In the genomic region with DNA sequence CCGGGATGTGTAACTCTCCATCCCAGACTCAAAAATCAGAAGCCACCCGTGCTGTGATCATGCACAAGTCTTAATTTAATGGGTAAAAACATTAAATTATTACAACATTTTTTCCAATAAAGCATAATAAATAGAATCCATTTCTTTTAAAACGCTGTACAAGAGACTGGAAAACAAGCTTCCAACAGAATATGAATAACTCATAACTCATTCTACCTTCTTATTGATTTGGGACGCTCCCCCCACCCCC, we compare ENCODE assay signal across 8 cellular contexts. TPM values are rescaled to one million over a fixed set of nuclear protein-coding genes. Genes with fewer than 3 reads are reported as not detected.
DNase-seq lines count a peak whose midpoint lies in the region; ATAC-seq, FAIRE-seq and TF ChIP-seq lines count a peak whose summit lies in the region.

No MANE protein-coding gene starts in this region.

- 0% methylated on average over 4 of the region's 4 CpGs for WGBS in GM12878 (ENCODE audit: insufficient coverage, insufficient replicate concordance, low lambda C conversion rate, missing lambda C conversion rate)
- WGBS in lung, 2 donors: 3% methylated on average over 4 of the region's 4 CpGs
- WGBS in transverse colon (ENCODE audit: low coverage in 1 of 2), 2 donors: 4 to 8% methylated on average over 4 of the region's 4 CpGs

- H2AFZ ChIP-seq in GM12878 (ENCODE audit: control insufficient read depth, low read depth, low read length): no peak overlapping the region; the same call in 1 of the 2 replicates

- intact Hi-C loops in GM12878 (cut with micrococcal nuclease; ENCODE audit: unreplicated experiment) (loop anchor here (1.0 to 5.0 kb wide), 3 partner anchors 23 to 164 kb away; partner anchors contain the start of genes ATG4D, CDC37 and ILF3), transverse colon (cut with DNase I; ENCODE audit: low total_unique reads) (loop anchor here (10.0 kb wide), 1 partner anchor 62 kb away; the partner anchor contains the start of gene KEAP1)

- H3K27ac ChIP-seq in GM12878 (ENCODE audit: control insufficient read depth, insufficient read depth): peak overlapping the region; percentile 88
- H3K27ac ChIP-seq in lung (ENCODE audit: low read depth in 1 of 2, low read length in 1 of 2): peak overlapping the region; percentile 62 to 87
- peak overlapping the region; percentile 88 to 96 (median 90) for H3K27ac ChIP-seq in transverse colon

- RAD21 ChIA-PET in GM12878 (lab: Charles Lee; ENCODE audit: unreplicated experiment): interaction anchor here (0.6 to 2.0 kb wide), 6 partner anchors 12 to 154 kb away, joined by 3 to 9 read pairs (median 4); no protein-coding TSS in a partner anchor

- no peak for TF ChIP-seq POLR2A in GM12878 (IDR thresholded peaks at IDR 0.05; ENCODE audit: low read depth, low read length)
- TF ChIP-seq POLR2A in transverse colon (IDR thresholded peaks at IDR 0.05): no peak

- H3K4me1 Mint-ChIP-seq in activated T-cell treated with anti-CD3 and anti-CD28 coated beads, Interleukin-2, amount 50 U/mL, for 72 hours (ENCODE audit: low read depth): peaks cover 63% of the 10 kb centered on the region

- H4K20me1 ChIP-seq in GM12878 (ENCODE audit: control insufficient read depth, insufficient read depth): no peaks in the 10 kb centered on the region

- peaks cover 13% of the 10 kb centered on the region for H3K79me2 ChIP-seq in GM12878 (ENCODE audit: control insufficient read depth, insufficient read depth, low read length)

- H3K4me2 ChIP-seq in GM12878 (ENCODE audit: control insufficient read depth, insufficient read depth): peak overlapping the region; percentile 93

- BruUV-seq in GM12878 (replicated peaks; lab: Mats Ljungman, UMichigan): no TSS peak

- in situ Hi-C loops in GM12878 (cut with MboI): loop anchor here (5.0 kb wide), 1 partner anchor 154 kb away; no protein-coding TSS in a partner anchor
- in situ Hi-C loops in transverse colon (cut with MboI; ENCODE audit: low pct_ligation_motif_present in 1 of 4, low pct_unique_long_range_greater_than_20kb in 1 of 4, low sequenced_read_pairs in 3 of 4): no loop called here

- POLR2A ChIA-PET in GM12878 (lab: Charles Lee): interaction anchor here (0.6 to 1.9 kb wide), 8 partner anchors 19 to 302 kb away, joined by 3 to 9 read pairs (median 3); no protein-coding TSS in a partner anchor

- H3K9me3 Mint-ChIP-seq in activated T-cell treated with anti-CD3 and anti-CD28 coated beads, Interleukin-2, amount 50 U/mL, for 72 hours: no peaks in the 10 kb centered on the region

- H3K4me3 ChIP-seq in GM12878: peak overlapping the region; percentile 71; the same call in 1 of the 2 replicates
- H3K4me3 ChIP-seq in lung: no peak overlapping the region
- H3K4me3 ChIP-seq in transverse colon: peak overlapping the region in 3 of 4 donors; percentile 56 to 89 (median 67)

- H3K4me3 Mint-ChIP-seq in activated T-cell treated with anti-CD3 and anti-CD28 coated beads, Interleukin-2, amount 50 U/mL, for 72 hours: peak overlapping the region; percentile 96 to 99

- H3K4me1 ChIP-seq in GM12878 (ENCODE audit: control insufficient read depth, insufficient read depth, low read length) (peaks cover 23% of the 10 kb centered on the region), lung (ENCODE audit: control insufficient read depth in 2 of 2, insufficient read depth in 2 of 2, low read length in 2 of 2) (peaks cover 0 to 13% of the 10 kb centered on the region in 2 donors), transverse colon (peaks cover 26 to 42% (median 35%) of the 10 kb centered on the region in 4 donors)

- peak overlapping the region; percentile 93 for H3K27ac Mint-ChIP-seq in activated T-cell treated with anti-CD3 and anti-CD28 coated beads, Interleukin-2, amount 50 U/mL, for 72 hours

- H3K9ac ChIP-seq in GM12878 (ENCODE audit: control insufficient read depth, insufficient read depth, low read length): peak overlapping the region; percentile 51

- CTCF ChIA-PET in GM12878 (lab: Yijun Ruan, JAX): interaction anchor here (0.5 to 3.3 kb wide), 9 partner anchors 13 to 226 kb away, joined by 3 to 13 read pairs (median 3); partner anchors contain the start of gene QTRT1

- no peak for ATAC-seq in activated T-cell treated with anti-CD3 and anti-CD28 coated beads, Interleukin-2, amount 50 U/mL, for 72 hours (replicated peaks in 1 of 2)
- ATAC-seq in GM12878 (no peak), lung (ENCODE audit: insufficient read depth, low FRiP score) (no peak)

- TF ChIP-seq CTCF in GM12878 (IDR thresholded peaks at IDR 0.05 in 2 of 3, conservative IDR thresholded peaks at IDR 0.05 in 1 of 3; ENCODE audit: control insufficient read depth in 2 of 3, extremely low read depth in 1 of 3, insufficient read depth in 1 of 3, low read depth in 3 of 3, low read length in 3 of 3) (no peak), lung (IDR thresholded peaks at IDR 0.05; ENCODE audit: control extremely low read depth, extremely low read depth) (no peak), transverse colon (IDR thresholded peaks at IDR 0.05) (no peak)

- H3K9me3 ChIP-seq in GM12878 (replicated peaks; ENCODE audit: control insufficient read depth, insufficient read depth, low read length) (no peaks in the 10 kb centered on the region), lung (ENCODE audit: control insufficient read depth in 2 of 2, insufficient read depth in 1 of 2, low read length in 1 of 2) (no peaks in the 10 kb centered on the region), transverse colon (no peaks in the 10 kb centered on the region)

- SMC1A ChIA-PET in GM12878 (lab: Charles Lee; ENCODE audit: uncharacterized antibody, unreplicated experiment): interaction anchor here (0.6 to 2.4 kb wide), 3 partner anchors 24 to 166 kb away, joined by 3 to 7 read pairs (median 3); no protein-coding TSS in a partner anchor

- DNase-seq in activated T-cell treated with anti-CD3 and anti-CD28 coated beads, Interleukin-2, amount 50 U/mL, for 72 hours: no peak
- no peak for DNase-seq in activated T-cell treated with anti-CD3 and anti-CD28 coated beads, Interleukin-2, amount 50 U/mL, for 1 hour
- DNase-seq in GM12878 (ENCODE audit: low read depth, low spot score): no peak
- no peak for DNase-seq in lung (ENCODE audit: low spot score)
- DNase-seq in transverse colon: no peak
- DNase-seq in NCI-H524 (lab: John Stamatoyannopoulos, UW): no peak
- DNase-seq in hypothalamus (lab: John Stamatoyannopoulos, UW): no peak
- DNase-seq in GF-D8 (lab: John Stamatoyannopoulos, UW): no peak

- no peak for TF ChIP-seq EP300 in GM12878 (IDR thresholded peaks at IDR 0.05; ENCODE audit: borderline replicate concordance in 1 of 2, control insufficient read depth in 1 of 2, low read depth in 2 of 2, low read length in 2 of 2)
- no peak for TF ChIP-seq EP300 in transverse colon (IDR thresholded peaks at IDR 0.05; ENCODE audit: low read depth)

- H3K36me3 ChIP-seq in GM12878 (ENCODE audit: control insufficient read depth in 2 of 2, insufficient read depth in 2 of 2, low read length in 1 of 2) (peaks cover 0 to 5% of the 10 kb centered on the region in 2 experiments; a peak in 2 of 4 replicates), lung (ENCODE audit: control insufficient read depth in 2 of 2, insufficient read depth in 2 of 2, low read length in 2 of 2) (peaks cover 0 to 6% of the 10 kb centered on the region in 2 donors), transverse colon (no peaks in the 10 kb centered on the region)

- H3K36me3 Mint-ChIP-seq in activated T-cell treated with anti-CD3 and anti-CD28 coated beads, Interleukin-2, amount 50 U/mL, for 72 hours (ENCODE audit: insufficient read depth in 2 of 2): peaks cover 8 to 35% of the 10 kb centered on the region in 2 donors

- H3K27me3 ChIP-seq in GM12878 (replicated peaks in 1 of 2; ENCODE audit: control insufficient read depth in 2 of 2, insufficient read depth in 2 of 2, low read length in 1 of 2) (no peaks in the 10 kb centered on the region), lung (ENCODE audit: control insufficient read depth, insufficient read depth) (no peaks in the 10 kb centered on the region), transverse colon (no peaks in the 10 kb centered on the region)

- FAIRE-seq in GM12878 (lab: Jason Lieb, UNC): no peak

- no peaks in the 10 kb centered on the region for H3K27me3 Mint-ChIP-seq in activated T-cell treated with anti-CD3 and anti-CD28 coated beads, Interleukin-2, amount 50 U/mL, for 72 hours (ENCODE audit: low read depth)

- no peak for TF ChIP-seq RAD21 in GM12878 (IDR thresholded peaks at IDR 0.05; ENCODE audit: insufficient read depth, low read depth, low read length)

RNA-seq across cellular contexts. Expression of gene KRI1, which starts 0.5 kb away (rescaled TPM):
- 10 to 100 TPM; 48.4 to 61.7 TPM for total RNA-seq in activated T-cell treated with anti-CD3 and anti-CD28 coated beads, Interleukin-2, amount 50 U/mL, for 72 hours
- total RNA-seq in GM12878 (2013; cell fraction: nucleolus; rRNA removed): 18.6 and 20.9 TPM in 2 replicates
- total RNA-seq in GM12878 (2014; rRNA removed) (25.3 and 31.0 TPM in 2 replicates), GM12878 (2014; rRNA removed; fragmentation: Illumina TruSeq; extraction: Trizol) (17.6 and 21.0 TPM in 2 replicates), GM12878 (2021) (32.7 and 36.2 TPM in 2 replicates), lung (10 to 100 TPM; 12.8 to 26.0 TPM), transverse colon (10 to 100 TPM; 12.7 to 53.1 (median 27.9) TPM)
- 10.2 TPM for polyA plus RNA-seq in GM12878 (2011; ENCODE audit: low read depth)
- polyA plus RNA-seq in GM12878 (2011; rRNA removed) (17.2 and 17.4 TPM in 2 replicates), GM12878 (2014; fragmentation: Illumina TruSeq; extraction: Trizol) (21.9 and 24.7 TPM in 2 replicates), GM12878 (2014; fragmentation: Nextera tagmentation; extraction: Ambion mirVana) (1 to 10 TPM in 1 of 2 experiments, under 1 TPM in 1; 0.98 to 3.4 TPM), GM12878 (2014; rRNA removed) (42.5 and 42.6 TPM in 2 replicates), GM12878 (2016; fragmentation: Nextera tagmentation; extraction: Ambion mirVana) (10 to 100 TPM; 24.7 to 27.4 TPM), lung (10 to 100 TPM; 16.6 to 21.5 TPM)
- 12.3 and 17.7 TPM in 2 replicates for polyA plus RNA-seq in GM12878 (2011; cell fraction: cytosol; rRNA removed)
- 43.9 and 57.1 TPM in 2 replicates for polyA plus RNA-seq in GM12878 (2011; cell fraction: nucleus; rRNA removed)
- 18.6 and 27.4 TPM in 2 replicates for polyA plus RNA-seq in GM12878 (2012)
- polyA minus RNA-seq in GM12878 (2011; rRNA and poly(A)+ RNA removed): 5.3 and 7.0 TPM in 2 replicates
- 8.0 and 9.6 TPM in 2 replicates for polyA minus RNA-seq in GM12878 (2011; cell fraction: cytosol; rRNA and poly(A)+ RNA removed)
- 12.5 and 24.5 TPM in 2 replicates for polyA minus RNA-seq in GM12878 (2011; cell fraction: nucleus; rRNA and poly(A)+ RNA removed)

RNA-seq across cellular contexts. Expression of gene CDKN2D, which starts 2.4 kb away (rescaled TPM):
- total RNA-seq in activated T-cell treated with anti-CD3 and anti-CD28 coated beads, Interleukin-2, amount 50 U/mL, for 72 hours: 10 to 100 TPM; 69.6 to 72.8 TPM
- 1.3 and 1.9 TPM in 2 replicates for total RNA-seq in GM12878 (2013; cell fraction: nucleolus; rRNA removed)
- total RNA-seq in GM12878 (2014; rRNA removed): 3.4 TPM in 2 replicates
- total RNA-seq in GM12878 (2014; rRNA removed; fragmentation: Illumina TruSeq; extraction: Trizol): 7.6 and 8.5 TPM in 2 replicates
- total RNA-seq in GM12878 (2021): 10.2 and 11.0 TPM in 2 replicates
- polyA plus RNA-seq in GM12878 (2011; ENCODE audit: low read depth): 4.1 TPM
- 11.9 and 17.0 TPM in 2 replicates for polyA plus RNA-seq in GM12878 (2011; rRNA removed)
- 19.5 and 28.1 TPM in 2 replicates for polyA plus RNA-seq in GM12878 (2011; cell fraction: cytosol; rRNA removed)
- polyA plus RNA-seq in GM12878 (2011; cell fraction: nucleus; rRNA removed): 11.9 and 14.9 TPM in 2 replicates
- 11.9 and 14.9 TPM in 2 replicates for polyA plus RNA-seq in GM12878 (2012)
- polyA plus RNA-seq in GM12878 (2014; fragmentation: Illumina TruSeq; extraction: Trizol): 3.6 and 5.2 TPM in 2 replicates
- polyA plus RNA-seq in GM12878 (2014; fragmentation: Nextera tagmentation; extraction: Ambion mirVana): 1 to 10 TPM in 1 of 2 experiments, under 1 TPM in 1; 0.53 to 4.9 TPM
- polyA plus RNA-seq in GM12878 (2014; rRNA removed): 17.2 and 18.0 TPM in 2 replicates
- 1 to 10 TPM; 5.9 to 9.3 TPM for polyA plus RNA-seq in GM12878 (2016; fragmentation: Nextera tagmentation; extraction: Ambion mirVana)
- polyA minus RNA-seq in GM12878 (2011; rRNA and poly(A)+ RNA removed): 5.3 and 8.3 TPM in 2 replicates
- polyA minus RNA-seq in GM12878 (2011; cell fraction: cytosol; rRNA and poly(A)+ RNA removed): 2.9 and 5.2 TPM in 2 replicates
- 1.7 and 1.8 TPM in 2 replicates for polyA minus RNA-seq in GM12878 (2011; cell fraction: nucleus; rRNA and poly(A)+ RNA removed)
- total RNA-seq in lung: 10 to 100 TPM; 12.5 to 14.3 TPM
- polyA plus RNA-seq in lung: 10 to 100 TPM; 13.5 to 74.9 TPM
- total RNA-seq in transverse colon: 10 to 100 TPM in 1 of 4 donors, 1 to 10 TPM in 3; 4.9 to 11.4 (median 7.1) TPM

RNA-seq across cellular contexts. Expression of gene AP1M2, which starts 20.8 kb away (rescaled TPM):
- total RNA-seq in activated T-cell treated with anti-CD3 and anti-CD28 coated beads, Interleukin-2, amount 50 U/mL, for 72 hours: not detected
- total RNA-seq in GM12878 (2013; cell fraction: nucleolus; rRNA removed): not detected in 2 replicates
- total RNA-seq in GM12878 (2014; rRNA removed) (not detected in 2 replicates), GM12878 (2014; rRNA removed; fragmentation: Illumina TruSeq; extraction: Trizol) (not detected in 2 replicates), GM12878 (2021) (0.21 and 0.72 TPM in 2 replicates), lung (10 to 100 TPM; 40.2 to 57.6 TPM), transverse colon (100 to 1,000 TPM in 1 of 4 donors, 10 to 100 TPM in 3; 22.8 to 111 (median 63.1) TPM)
- polyA plus RNA-seq in GM12878 (2011; ENCODE audit: low read depth): not detected
- polyA plus RNA-seq in GM12878 (2011; rRNA removed) (not detected in 2 replicates), GM12878 (2014; fragmentation: Illumina TruSeq; extraction: Trizol) (not detected in 2 replicates), GM12878 (2014; fragmentation: Nextera tagmentation; extraction: Ambion mirVana) (not detected), GM12878 (2014; rRNA removed) (not detected in 2 replicates), GM12878 (2016; fragmentation: Nextera tagmentation; extraction: Ambion mirVana) (not detected), lung (10 to 100 TPM; 31.6 to 70.9 TPM)
- polyA plus RNA-seq in GM12878 (2011; cell fraction: cytosol; rRNA removed): not detected in 2 replicates
- polyA plus RNA-seq in GM12878 (2011; cell fraction: nucleus; rRNA removed): not detected in 2 replicates
- polyA plus RNA-seq in GM12878 (2012): not detected in 2 replicates
- not detected in 2 replicates for polyA minus RNA-seq in GM12878 (2011; rRNA and poly(A)+ RNA removed)
- polyA minus RNA-seq in GM12878 (2011; cell fraction: cytosol; rRNA and poly(A)+ RNA removed): 1.3 and 2.1 TPM in 2 replicates
- polyA minus RNA-seq in GM12878 (2011; cell fraction: nucleus; rRNA and poly(A)+ RNA removed): 0.48 TPM in 1 of 2 replicates, not detected in the other

RNA-seq across cellular contexts. Expression of gene ATG4D, which starts 22.6 kb away (rescaled TPM):
- total RNA-seq in activated T-cell treated with anti-CD3 and anti-CD28 coated beads, Interleukin-2, amount 50 U/mL, for 72 hours: 10 to 100 TPM; 35.4 to 37.0 TPM
- total RNA-seq in GM12878 (2013; cell fraction: nucleolus; rRNA removed): 11.7 and 13.3 TPM in 2 replicates
- total RNA-seq in GM12878 (2014; rRNA removed): 15.6 and 16.8 TPM in 2 replicates
- total RNA-seq in GM12878 (2014; rRNA removed; fragmentation: Illumina TruSeq; extraction: Trizol): 8.1 and 8.4 TPM in 2 replicates
- total RNA-seq in GM12878 (2021): 24.2 and 24.3 TPM in 2 replicates
- 7.4 TPM for polyA plus RNA-seq in GM12878 (2011; ENCODE audit: low read depth)
- polyA plus RNA-seq in GM12878 (2011; rRNA removed): 7.9 and 14.5 TPM in 2 replicates
- polyA plus RNA-seq in GM12878 (2011; cell fraction: cytosol; rRNA removed): 20.2 and 26.1 TPM in 2 replicates
- polyA plus RNA-seq in GM12878 (2011; cell fraction: nucleus; rRNA removed): 45.2 and 57.3 TPM in 2 replicates
- polyA plus RNA-seq in GM12878 (2012): 17.3 and 23.3 TPM in 2 replicates
- polyA plus RNA-seq in GM12878 (2014; fragmentation: Illumina TruSeq; extraction: Trizol): 1.2 and 7.7 TPM in 2 replicates
- polyA plus RNA-seq in GM12878 (2014; fragmentation: Nextera tagmentation; extraction: Ambion mirVana): 1 to 10 TPM in 1 of 2 experiments, under 1 TPM in 1; 0.39 to 2.3 TPM
- polyA plus RNA-seq in GM12878 (2014; rRNA removed): 26.7 and 28.7 TPM in 2 replicates
- polyA plus RNA-seq in GM12878 (2016; fragmentation: Nextera tagmentation; extraction: Ambion mirVana): 10 to 100 TPM; 12.4 to 14.6 TPM
- polyA minus RNA-seq in GM12878 (2011; rRNA and poly(A)+ RNA removed): 10.1 and 22.5 TPM in 2 replicates
- polyA minus RNA-seq in GM12878 (2011; cell fraction: cytosol; rRNA and poly(A)+ RNA removed): 6.4 and 9.4 TPM in 2 replicates
- 10.0 and 14.4 TPM in 2 replicates for polyA minus RNA-seq in GM12878 (2011; cell fraction: nucleus; rRNA and poly(A)+ RNA removed)
- total RNA-seq in lung: 10 to 100 TPM; 13.4 to 34.0 TPM
- 10 to 100 TPM; 26.0 to 28.8 TPM for polyA plus RNA-seq in lung
- 100 to 1,000 TPM in 2 of 4 donors, 10 to 100 TPM in 2; 79.9 to 164 (median 100) TPM for total RNA-seq in transverse colon

RNA-seq across cellular contexts. Expression of gene S1PR5, which starts 49.1 kb away (rescaled TPM):
- total RNA-seq in activated T-cell treated with anti-CD3 and anti-CD28 coated beads, Interleukin-2, amount 50 U/mL, for 72 hours: 1 to 10 TPM in 1 of 2 donors, under 1 TPM in 1; 0.19 to 1.8 TPM
- total RNA-seq in GM12878 (2013; cell fraction: nucleolus; rRNA removed): not detected in 2 replicates
- total RNA-seq in GM12878 (2014; rRNA removed) (0.11 TPM in 1 of 2 replicates, not detected in the other), GM12878 (2014; rRNA removed; fragmentation: Illumina TruSeq; extraction: Trizol) (0.14 TPM in 1 of 2 replicates, not detected in the other), GM12878 (2021) (not detected in 2 replicates), lung (1 to 10 TPM in 1 of 2 donors, under 1 TPM in 1; 0.26 to 1.2 TPM), transverse colon (not detected)
- not detected for polyA plus RNA-seq in GM12878 (2011; ENCODE audit: low read depth)
- polyA plus RNA-seq in GM12878 (2011; rRNA removed) (0.04 TPM in 1 of 2 replicates, not detected in the other), GM12878 (2014; fragmentation: Illumina TruSeq; extraction: Trizol) (not detected in 2 replicates), GM12878 (2014; fragmentation: Nextera tagmentation; extraction: Ambion mirVana) (not detected), GM12878 (2014; rRNA removed) (0.14 TPM in 1 of 2 replicates, not detected in the other), GM12878 (2016; fragmentation: Nextera tagmentation; extraction: Ambion mirVana) (not detected), lung (1 to 10 TPM in 1 of 2 donors, under 1 TPM in 1; 0.55 to 1.4 TPM)
- polyA plus RNA-seq in GM12878 (2011; cell fraction: cytosol; rRNA removed): 0.03 TPM in 1 of 2 replicates, not detected in the other
- not detected in 2 replicates for polyA plus RNA-seq in GM12878 (2011; cell fraction: nucleus; rRNA removed)
- polyA plus RNA-seq in GM12878 (2012): not detected in 2 replicates
- polyA minus RNA-seq in GM12878 (2011; rRNA and poly(A)+ RNA removed): not detected in 2 replicates
- not detected in 2 replicates for polyA minus RNA-seq in GM12878 (2011; cell fraction: cytosol; rRNA and poly(A)+ RNA removed)
- polyA minus RNA-seq in GM12878 (2011; cell fraction: nucleus; rRNA and poly(A)+ RNA removed): not detected in 2 replicates

Comparison
In these comparisons a context has a peak if more than half of its experiments do, and no peak if none do; other contexts are left out.
1. RNA of gene CDKN2D, which starts 2.4 kb away (total RNA-seq): 69.6 to 72.8 TPM in activated T-cell treated with anti-CD3 and anti-CD28 coated beads, Interleukin-2, amount 50 U/mL, for 72 hours; 12.5 to 14.3 TPM in lung, 4.9 to 11.4 TPM in transverse colon and 1.3 to 11.0 TPM in GM12878; every median in the first group is over 4 times any median in the second.
2. RNA of gene AP1M2, which starts 20.8 kb away (total RNA-seq): 22.8 to 111 TPM in transverse colon and 40.2 to 57.6 TPM in lung; 0.21 to 0.72 TPM in GM12878 and not detected in activated T-cell treated with anti-CD3 and anti-CD28 coated beads, Interleukin-2, amount 50 U/mL, for 72 hours; every median in the first group is over 10 times any median in the second.
3. Peak in every context shown above with its lines, with median percentiles within 50 percentile points of each other: H3K27ac ChIP-seq.